In genomic region chr5:56257010-56257409, GRCh38 we compare ENCODE assay signal across 23 cellular contexts. TPM values are rescaled to one million over a fixed set of nuclear protein-coding genes. Genes with fewer than 3 reads are reported as not detected.
A peak's percentile ranks its signal among the peaks of the same experiment; 100 is the strongest.
DNase-seq lines count a peak whose midpoint lies in the region; ATAC-seq, FAIRE-seq and TF ChIP-seq lines count a peak whose summit lies in the region.
"Had no signal": no experiment of that assay in that cellular context is flagged by ENCODE, and none has a peak within 500 bp of the region (broad histone marks: within the 10 kb centered on the region; RNA-seq: fewer than 3 reads in every experiment).

No MANE protein-coding gene starts in this region.

- H4K20me1 ChIP-seq in HepG2 (ENCODE audit: insufficient read depth, low read length) (no peaks in the 10 kb centered on the region), K562 (replicated peaks; ENCODE audit: control insufficient read depth, insufficient read depth, low read length) (no peaks in the 10 kb centered on the region)

- H3K27ac Mint-ChIP-seq in stimulated activated memory B cell treated with anti-CD40 and anti-IgM and Interleukin-4, amounts not matched to agents 10 μg/mL and 1 μg/mL and 100 μg/mL, for 72 hours: peak overlapping the region; percentile 18
- H3K27ac Mint-ChIP-seq: CD4-positive, CD25-positive, alpha-beta regulatory T cell; CD8-positive, alpha-beta memory T cell had no signal

- H3K36me3 ChIP-seq in HepG2 (replicated peaks in 1 of 2; ENCODE audit: control insufficient read depth in 1 of 2, insufficient read depth in 2 of 2, low read length in 2 of 2): no peaks in the 10 kb centered on the region
- no peaks in the 10 kb centered on the region for H3K36me3 ChIP-seq in right lobe of liver
- H3K36me3 ChIP-seq in K562 (ENCODE audit: control insufficient read depth, insufficient read depth, low read length): no peaks in the 10 kb centered on the region
- H3K36me3 ChIP-seq: BE2C, HAP-1 had no signal

- H3K9me3 Mint-ChIP-seq in stimulated activated memory B cell treated with anti-CD40 and anti-IgM and Interleukin-4, amounts not matched to agents 10 μg/mL and 1 μg/mL and 100 μg/mL, for 72 hours: no peaks in the 10 kb centered on the region
- H3K9me3 Mint-ChIP-seq: CD8-positive, alpha-beta memory T cell had no signal

- peaks cover 0 to 3% of the 10 kb centered on the region in 2 experiments; a peak in 1 of 5 replicates for H3K27me3 ChIP-seq in HepG2 (ENCODE audit: control insufficient read depth in 1 of 2, insufficient read depth in 2 of 2, low read length in 2 of 2)
- H3K27me3 ChIP-seq in right lobe of liver: no peaks in the 10 kb centered on the region
- H3K27me3 ChIP-seq in K562 (ENCODE audit: control insufficient read depth in 2 of 2, insufficient read depth in 2 of 2, low read length in 2 of 2): no peaks in the 10 kb centered on the region
- H3K27me3 ChIP-seq: BE2C had no signal

- DNase-seq in HepG2 (ENCODE audit: low spot score) (no peak), right lobe of liver (no peak), K562 (ENCODE audit: extremely low read depth in 1 of 4, low spot score in 3 of 4) (no peak), GM19240 (ENCODE audit: insufficient read length, low spot score) (no peak), HUDEP-2 (lab: John Stamatoyannopoulos, UW; ENCODE audit: unreplicated experiment in 76 of 76) (no peak)
- DNase-seq: 8988T; BE2C; C1 segment of cervical spinal cord; CD4-positive, CD25-positive, alpha-beta regulatory T cell; CD8-positive, alpha-beta memory T cell; COR-L47; DMS 273 treated with DMSO at 0.1 percent for 48 hours; DMS53; DND-41; EL; GM23248 had no signal

- H3K9me1 ChIP-seq in K562 (ENCODE audit: control insufficient read depth, insufficient read depth, low read length): no peaks in the 10 kb centered on the region

- TF ChIP-seq CTCF in HepG2 (CRISPR knock-in tag; IDR thresholded peaks at IDR 0.05) (no peak), right lobe of liver (IDR thresholded peaks at IDR 0.05) (no peak), K562 (IDR thresholded peaks at IDR 0.05 in 2 of 3, conservative IDR thresholded peaks at IDR 0.05 in 1 of 3; ENCODE audit: insufficient read depth in 2 of 3, low read depth in 1 of 3, low read length in 3 of 3) (no peak)

- H3K79me2 ChIP-seq in HepG2 (ENCODE audit: insufficient read depth, low read length) (no peaks in the 10 kb centered on the region), K562 (ENCODE audit: control insufficient read depth, insufficient read depth, low read length) (no peaks in the 10 kb centered on the region)

- H3K36me3 Mint-ChIP-seq in stimulated activated memory B cell treated with anti-CD40 and anti-IgM and Interleukin-4, amounts not matched to agents 10 μg/mL and 1 μg/mL and 100 μg/mL, for 72 hours: no peaks in the 10 kb centered on the region
- H3K36me3 Mint-ChIP-seq: CD4-positive, CD25-positive, alpha-beta regulatory T cell; CD8-positive, alpha-beta memory T cell had no signal

- H2AFZ ChIP-seq in HepG2 (ENCODE audit: low read length) (no peak overlapping the region), K562 (ENCODE audit: low read depth, low read length) (peak overlapping the region; percentile 32)
- H2AFZ ChIP-seq: GM23248 had no signal

- no peaks in the 10 kb centered on the region for H3K4me1 Mint-ChIP-seq in stimulated activated memory B cell treated with anti-CD40 and anti-IgM and Interleukin-4, amounts not matched to agents 10 μg/mL and 1 μg/mL and 100 μg/mL, for 72 hours
- H3K4me1 Mint-ChIP-seq: CD8-positive, alpha-beta memory T cell had no signal

- no peak for FAIRE-seq in HepG2 (lab: Jason Lieb, UNC)
- FAIRE-seq in K562 (lab: Jason Lieb, UNC): no peak
- FAIRE-seq: GM12878, HTR-8/SVneo had no signal

- H3K27ac ChIP-seq in HepG2 (ENCODE audit: extremely low read length, insufficient read depth, low read length) (no peak overlapping the region), right lobe of liver (no peak overlapping the region), K562 (ENCODE audit: extremely low read depth, low read depth, low read length) (no peak overlapping the region)
- H3K27ac ChIP-seq: GM23248 had no signal

- H3K4me3 Mint-ChIP-seq in stimulated activated memory B cell treated with anti-CD40 and anti-IgM and Interleukin-4, amounts not matched to agents 10 μg/mL and 1 μg/mL and 100 μg/mL, for 72 hours: no peak overlapping the region
- H3K4me3 Mint-ChIP-seq: CD4-positive, CD25-positive, alpha-beta regulatory T cell; CD8-positive, alpha-beta memory T cell had no signal

- ATAC-seq in HepG2: no peak
- ATAC-seq in right lobe of liver: no peak
- ATAC-seq in K562: no peak
- no peak for ATAC-seq in stimulated activated memory B cell treated with anti-CD40 and anti-IgM and Interleukin-4, amounts not matched to agents 10 μg/mL and 1 μg/mL and 100 μg/mL, for 72 hours
- ATAC-seq in GM19467 (IDR thresholded peaks at IDR 0.05; ENCODE audit: unreplicated experiment): no peak
- ATAC-seq: GM12878 had no signal

- BruUV-seq in HepG2 (replicated peaks; lab: Mats Ljungman, UMichigan) (no TSS peak), K562 (replicated peaks; lab: Mats Ljungman, UMichigan) (no TSS peak)

- no peak for TF ChIP-seq RAD21 in HepG2 (CRISPR knock-in tag; IDR thresholded peaks at IDR 0.05)
- no peak for TF ChIP-seq RAD21 in K562 (CRISPR knock-in tag; conservative IDR thresholded peaks at IDR 0.05 in 1 of 2, IDR thresholded peaks at IDR 0.05 in 1 of 2)

- CTCF ChIA-PET in HepG2 (lab: Yijun Ruan, JAX; ENCODE audit: low intra/inter-chr PET ratio, low total read pairs): no interaction called here
- CTCF ChIA-PET in K562 (lab: Yijun Ruan, JAX; ENCODE audit: low intra/inter-chr PET ratio): no interaction called here

- no peak overlapping the region for H3K9ac ChIP-seq in HepG2 (ENCODE audit: insufficient read depth, low read depth, low read length)
- H3K9ac ChIP-seq in K562 (ENCODE audit: insufficient read depth in 1 of 2, low read depth in 2 of 2, low read length in 2 of 2): no peak overlapping the region
- H3K9ac ChIP-seq: GM23248 had no signal

- H3K9me3 ChIP-seq in HepG2 (ENCODE audit: low read length): no peaks in the 10 kb centered on the region
- no peaks in the 10 kb centered on the region for H3K9me3 ChIP-seq in right lobe of liver
- H3K9me3 ChIP-seq in K562 (replicated peaks; ENCODE audit: control insufficient read depth, insufficient read depth, low read depth, low read length): no peaks in the 10 kb centered on the region
- H3K9me3 ChIP-seq: BE2C, HAP-1 had no signal

- H3K4me2 ChIP-seq in HepG2 (ENCODE audit: low read depth, low read length) (0 out of 2 replicates have a peak overlapping the region, but pooled peaks have one; percentile 3), K562 (ENCODE audit: insufficient read depth, low read length) (no peak overlapping the region)

- TF ChIP-seq EP300 in HepG2 (IDR thresholded peaks at IDR 0.05; ENCODE audit: low read depth in 2 of 2, low read length in 2 of 2) (no peak), HepG2 (CRISPR knock-in tag; IDR thresholded peaks at IDR 0.05; ENCODE audit: borderline replicate concordance) (no peak), K562 (IDR thresholded peaks at IDR 0.05; ENCODE audit: low read length) (no peak)

- H3K4me1 ChIP-seq in HepG2 (ENCODE audit: insufficient read depth, low read length): peaks cover 12% of the 10 kb centered on the region
- no peaks in the 10 kb centered on the region for H3K4me1 ChIP-seq in right lobe of liver
- peaks cover 12 to 29% of the 10 kb centered on the region in 2 experiments for H3K4me1 ChIP-seq in K562 (replicated peaks in 1 of 2; ENCODE audit: control insufficient read depth in 2 of 2, insufficient read depth in 2 of 2, low read length in 2 of 2)
- H3K4me1 ChIP-seq: BE2C, HAP-1 had no signal

- TF ChIP-seq POLR2A in HepG2 (IDR thresholded peaks at IDR 0.05; ENCODE audit: insufficient read depth in 1 of 2, low read depth in 2 of 2, low read length in 2 of 2) (no peak), right lobe of liver (IDR thresholded peaks at IDR 0.05) (no peak), K562 (conservative IDR thresholded peaks at IDR 0.05) (no peak)

- H3K27me3 Mint-ChIP-seq in stimulated activated memory B cell treated with anti-CD40 and anti-IgM and Interleukin-4, amounts not matched to agents 10 μg/mL and 1 μg/mL and 100 μg/mL, for 72 hours: no peaks in the 10 kb centered on the region

- POLR2A ChIA-PET in HepG2 (lab: Yijun Ruan, JAX) (no interaction called here), K562 (lab: Yijun Ruan, JAX) (no interaction called here)

- intact Hi-C loops in HepG2 (cut with micrococcal nuclease; ENCODE audit: unreplicated experiment): no loop called here
- intact Hi-C loops in right lobe of liver (cut with DNase I): no loop called here
- intact Hi-C loops in K562 (cut with micrococcal nuclease): loop anchor here (2.0 kb wide), 1 partner anchor 46 kb away; no protein-coding TSS in a partner anchor

- H3K4me3 ChIP-seq in HepG2 (replicated peaks in 1 of 3; ENCODE audit: insufficient read depth in 1 of 3, low read depth in 2 of 3, low read length in 3 of 3) (no peak overlapping the region), right lobe of liver (no peak overlapping the region), K562 (no peak overlapping the region)
- H3K4me3 ChIP-seq: GM12878, GM23248, HAP-1 had no signal

- in situ Hi-C loops in HepG2 (cut with HindIII; ENCODE audit: extremely low pct_ligation_motif_present, low pct_unique_long_range_greater_than_20kb) (loop anchor here (25.0 kb wide), 1 partner anchor 830 kb away; no protein-coding TSS in a partner anchor), K562 (cut with MboI) (no loop called here)

RNA-seq across cellular contexts. Expression of gene ANKRD55, which starts 23.9 kb away (rescaled TPM):
- 0.11 and 0.31 TPM in 2 replicates for total RNA-seq in HepG2 (2016; rRNA removed; fragmentation: Illumina TruSeq; extraction: Trizol)
- total RNA-seq in HepG2 (2016; cell fraction: cytosol; rRNA removed; fragmentation: Illumina TruSeq; extraction: Trizol; ENCODE audit: low read depth): not detected in 2 replicates
- total RNA-seq in HepG2 (2016; cell fraction: insoluble cytoplasmic fraction; rRNA removed; fragmentation: Illumina TruSeq; extraction: Trizol): 0.17 TPM in 1 of 2 replicates, not detected in the other
- total RNA-seq in HepG2 (2016; cell fraction: membrane; rRNA removed; fragmentation: Illumina TruSeq; extraction: Trizol): 0.24 and 0.31 TPM in 2 replicates
- total RNA-seq in HepG2 (2016; cell fraction: nucleus; rRNA removed; fragmentation: Illumina TruSeq; extraction: Trizol): 0.25 TPM in 1 of 2 replicates, not detected in the other
- polyA plus RNA-seq in HepG2 (2011; rRNA removed): 0.10 and 0.28 TPM in 2 replicates
- polyA plus RNA-seq in HepG2 (2011; cell fraction: cytosol; rRNA removed): 0.12 and 0.13 TPM in 2 replicates
- polyA plus RNA-seq in HepG2 (2011; cell fraction: nucleus; rRNA removed): 0.09 and 0.18 TPM in 2 replicates
- 0.12 TPM in 1 of 2 replicates, not detected in the other for polyA plus RNA-seq in HepG2 (2012)
- 0.15 and 0.29 TPM in 2 replicates for polyA plus RNA-seq in HepG2 (2016; cell fraction: cytosol; fragmentation: Illumina TruSeq; extraction: Trizol; ENCODE audit: low read depth)
- 0.40 and 0.46 TPM in 2 replicates for polyA plus RNA-seq in HepG2 (2016; cell fraction: insoluble cytoplasmic fraction; fragmentation: Illumina TruSeq; extraction: Trizol; ENCODE audit: low read depth)
- polyA plus RNA-seq in HepG2 (2016; cell fraction: membrane; fragmentation: Illumina TruSeq; extraction: Trizol; ENCODE audit: low read depth): 0.19 and 0.24 TPM in 2 replicates
- 0.31 TPM in 1 of 2 replicates, not detected in the other for polyA plus RNA-seq in HepG2 (2016; cell fraction: nucleus; fragmentation: Illumina TruSeq; extraction: Trizol; ENCODE audit: insufficient read depth, low read depth)
- polyA minus RNA-seq in HepG2 (2011; rRNA and poly(A)+ RNA removed; ENCODE audit: low replicate concordance): 0.21 TPM in 1 of 2 replicates, not detected in the other
- not detected in 2 replicates for polyA minus RNA-seq in HepG2 (2011; cell fraction: cytosol; rRNA and poly(A)+ RNA removed)
- not detected in 2 replicates for polyA minus RNA-seq in HepG2 (2011; cell fraction: nucleus; rRNA and poly(A)+ RNA removed)
- total RNA-seq in right lobe of liver: 1 to 10 TPM in 4 of 6 experiments, under 1 TPM in 2; 0.68 to 2.2 (median 1.2) TPM
- total RNA-seq in K562 (2011; cell fraction: chromatin; rRNA removed; ENCODE audit: low replicate concordance): 2.5 and 3.5 TPM in 2 replicates
- total RNA-seq in K562 (2011; cell fraction: nucleolus; rRNA removed): 0.92 and 2.2 TPM in 2 replicates
- 1.6 and 2.2 TPM in 2 replicates for total RNA-seq in K562 (2011; cell fraction: nucleoplasm; rRNA removed)
- 4.4 and 4.8 TPM in 2 replicates for total RNA-seq in K562 (2014; rRNA removed)
- 3.2 and 3.5 TPM in 2 replicates for total RNA-seq in K562 (2014; rRNA removed; fragmentation: Illumina TruSeq; extraction: Trizol)
- 7.1 and 7.5 TPM in 2 replicates for total RNA-seq in K562 (2015; rRNA removed; fragmentation: Illumina TruSeq; extraction: Trizol)
- 3.4 and 3.6 TPM in 2 replicates for total RNA-seq in K562 (2021)
- 2.3 and 10.6 TPM in 2 replicates for polyA plus RNA-seq in K562 (2011; rRNA removed)
- polyA plus RNA-seq in K562 (2011; cell fraction: cytosol; rRNA removed): 2.2 and 8.9 TPM in 2 replicates
- 1.2 and 6.2 TPM in 2 replicates for polyA plus RNA-seq in K562 (2011; cell fraction: nucleus; rRNA removed)
- 8.3 and 11.9 TPM in 2 replicates for polyA plus RNA-seq in K562 (2012)
- polyA plus RNA-seq in K562 (2014; fragmentation: Illumina TruSeq; extraction: Trizol): 5.8 and 6.5 TPM in 2 replicates
- 10 to 100 TPM in 1 of 2 experiments, 1 to 10 TPM in 1; 10.0 to 10.2 TPM for polyA plus RNA-seq in K562 (2014; fragmentation: Nextera tagmentation; extraction: Ambion mirVana)
- polyA plus RNA-seq in K562 (2014; rRNA removed): 4.6 TPM in 2 replicates
- polyA minus RNA-seq in K562 (2011; rRNA and poly(A)+ RNA removed): 2.0 and 11.6 TPM in 2 replicates
- 4.0 TPM in 1 of 2 replicates, not detected in the other for polyA minus RNA-seq in K562 (2011; cell fraction: cytosol; rRNA and poly(A)+ RNA removed)
- polyA minus RNA-seq in K562 (2011; cell fraction: nucleus; rRNA and poly(A)+ RNA removed): 1.2 and 3.1 TPM in 2 replicates
- total RNA-seq: A673; CD8-positive, alpha-beta memory T cell; G401; GM12878; GM23248 had no signal
- polyA plus RNA-seq: CD8-positive, alpha-beta memory T cell; GM23248 had no signal

Comparison
In these comparisons a context has a peak if more than half of its experiments do, and no peak if none do; other contexts are left out.
1. Of the 241 proteins assayed by ChIP-seq in both HepG2 and K562: peak only in HepG2: HNRNPK; only in K562: ARHGAP35, CC2D1A, DNMT1, EHMT2, GATAD2A, HBP1 and 5 more; in both: ZNF512; in neither: 226; mixed calls (peak in some experiments, not most) for 2.